Comparison of ENCODE assay signal across 26 cellular contexts in the genomic region with DNA sequence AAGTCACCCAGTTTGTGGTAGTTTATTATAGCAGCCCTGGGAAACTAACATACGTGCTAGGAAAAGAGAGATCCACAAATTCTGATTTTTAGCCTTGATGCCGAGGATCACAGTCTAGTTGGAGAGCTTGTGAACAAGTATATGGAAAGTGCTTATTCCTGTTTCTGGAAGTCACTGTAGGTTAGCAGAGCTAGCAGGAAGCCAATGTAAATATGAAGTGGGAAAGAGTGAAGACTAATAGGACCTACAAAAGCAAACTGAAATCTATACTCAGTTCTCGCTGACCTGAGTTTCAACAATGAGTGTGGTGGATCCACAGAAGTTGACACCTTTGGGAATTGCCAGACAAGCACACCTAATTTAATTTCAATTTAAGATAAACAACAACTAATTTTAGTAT.
"Had no signal": no experiment of that assay in that cellular context is flagged by ENCODE, and none has a peak within 500 bp of the region (broad histone marks: within the 10 kb centered on the region; RNA-seq: fewer than 3 reads in every experiment).

No MANE protein-coding gene starts in this region.

- H3K4me3 Mint-ChIP-seq: mesothelial cell of epicardium; naive B cell; natural killer cell; nephron progenitor cell; neural progenitor cell; stimulated activated effector memory CD8-positive, alpha-beta T cell treated with anti-CD3 and anti-CD28 coated beads, Interleukin-12 subunit alpha, Interleukin-12 subunit beta, amount 100 ng/mL, for 72 hours; stimulated activated naive CD8-positive, alpha-beta T cell treated with anti-CD3 and anti-CD28 coated beads, Interleukin-15, Interleukin-2, amounts not matched to agents 100 ng/mL and 50 ng/mL, for 24 hours had no signal

- H3K9me3 ChIP-seq: pancreas, prostate gland, spleen, suprapubic skin, transverse colon, upper lobe of left lung, vagina had no signal

- H3K27me3 Mint-ChIP-seq: stimulated activated naive CD8-positive, alpha-beta T cell treated with anti-CD3 and anti-CD28 coated beads, Interleukin-15, Interleukin-2, amounts not matched to agents 100 ng/mL and 50 ng/mL, for 24 hours had no signal

- H3K36me3 Mint-ChIP-seq: mesothelial cell of epicardium; naive B cell; natural killer cell; neural progenitor cell; stimulated activated effector memory CD8-positive, alpha-beta T cell treated with anti-CD3 and anti-CD28 coated beads, Interleukin-12 subunit alpha, Interleukin-12 subunit beta, amount 100 ng/mL, for 72 hours had no signal

- H3K27ac Mint-ChIP-seq: mesothelial cell of epicardium; naive B cell; natural killer cell; nephron progenitor cell; neural progenitor cell; stimulated activated effector memory CD8-positive, alpha-beta T cell treated with anti-CD3 and anti-CD28 coated beads, Interleukin-12 subunit alpha, Interleukin-12 subunit beta, amount 100 ng/mL, for 72 hours; stimulated activated naive CD8-positive, alpha-beta T cell treated with anti-CD3 and anti-CD28 coated beads, Interleukin-15, Interleukin-2, amounts not matched to agents 100 ng/mL and 50 ng/mL, for 24 hours had no signal

- H3K27me3 ChIP-seq: hepatocyte, neural progenitor cell, pancreas, spleen, suprapubic skin, transverse colon, upper lobe of left lung, vagina had no signal

- H3K36me3 ChIP-seq: left ventricle myocardium inferior, neural progenitor cell, pancreas, prostate gland, spleen, suprapubic skin, transverse colon, upper lobe of left lung, vagina had no signal

- ATAC-seq: natural killer cell; pancreas; right cardiac atrium; sciatic nerve; stimulated activated effector memory CD8-positive, alpha-beta T cell treated with anti-CD3 and anti-CD28 coated beads, Interleukin-12 subunit alpha, Interleukin-12 subunit beta, amount 100 ng/mL, for 72 hours had no signal

- H3K9me3 Mint-ChIP-seq: nephron progenitor cell; stimulated activated effector memory CD8-positive, alpha-beta T cell treated with anti-CD3 and anti-CD28 coated beads, Interleukin-12 subunit alpha, Interleukin-12 subunit beta, amount 100 ng/mL, for 72 hours; stimulated activated naive CD8-positive, alpha-beta T cell treated with anti-CD3 and anti-CD28 coated beads, Interleukin-15, Interleukin-2, amounts not matched to agents 100 ng/mL and 50 ng/mL, for 24 hours had no signal

- H3K4me3 ChIP-seq: hepatocyte, left ventricle myocardium inferior, lung, neural progenitor cell, pancreas, prostate gland, skin epidermis, spleen, suprapubic skin, transverse colon, upper lobe of left lung, vagina had no signal

- H3K27ac ChIP-seq: hepatocyte, left ventricle myocardium inferior, neural progenitor cell, pancreas, prostate gland, skin epidermis, spleen, suprapubic skin, transverse colon, upper lobe of left lung, vagina had no signal

- H3K4me1 Mint-ChIP-seq: naive B cell; natural killer cell; stimulated activated effector memory CD8-positive, alpha-beta T cell treated with anti-CD3 and anti-CD28 coated beads, Interleukin-12 subunit alpha, Interleukin-12 subunit beta, amount 100 ng/mL, for 72 hours had no signal

- H3K4me1 ChIP-seq: left ventricle myocardium inferior, neural progenitor cell, pancreas, prostate gland, spleen, suprapubic skin, transverse colon, upper lobe of left lung, vagina had no signal

- DNase-seq: islet precursor cell; left ventricle myocardium inferior; mesendoderm; naive B cell; natural killer cell; nephron progenitor cell; pancreas; posterior cingulate gyrus; retina; right cardiac atrium; spleen; stimulated activated CD4-positive, alpha-beta T cell treated with anti-CD3 and anti-CD28 coated beads, Interleukin-4, amount 100 ng/mL, for 24 hours; stimulated activated naive CD4-positive, alpha-beta T cell; transverse colon; upper lobe of left lung had no signal
